Comparison of ENCODE assay signal across 28 cellular contexts in genomic region chr2:175478369-175478768, GRCh38.
A peak's percentile ranks its signal among the peaks of the same experiment; 100 is the strongest.
DNase-seq lines count a peak whose midpoint lies in the region; ATAC-seq, FAIRE-seq and TF ChIP-seq lines count a peak whose summit lies in the region.
"Had no signal": no experiment of that assay in that cellular context is flagged by ENCODE, and none has a peak within 500 bp of the region (broad histone marks: within the 10 kb centered on the region; RNA-seq: fewer than 3 reads in every experiment).

No MANE protein-coding gene starts in this region.

- no peak for ATAC-seq in GM12878
- ATAC-seq: heart left ventricle, right lobe of liver, T-helper 17 cell had no signal

- in situ Hi-C loops in GM12878 (cut with MboI), result no loop called here

- SMC1A ChIA-PET in GM12878 (lab: Charles Lee; ENCODE audit: uncharacterized antibody, unreplicated experiment), result no interaction called here

- H3K9ac ChIP-seq in GM12878 (ENCODE audit: control insufficient read depth, insufficient read depth, low read length), result no peak overlapping the region

- no peak overlapping the region for H2AFZ ChIP-seq in GM12878 (ENCODE audit: control insufficient read depth, low read depth, low read length)

- H3K27me3 ChIP-seq in GM12878 (replicated peaks in 1 of 2; ENCODE audit: control insufficient read depth in 2 of 2, insufficient read depth in 2 of 2, low read length in 1 of 2), result no peaks in the 10 kb centered on the region; a peak in 1 of 4 replicates
- H3K27me3 ChIP-seq in small intestine (ENCODE audit: control insufficient read depth in 2 of 2, insufficient read depth in 2 of 2, low read length in 2 of 2), result no peaks in the 10 kb centered on the region
- no peaks in the 10 kb centered on the region for H3K27me3 ChIP-seq in spleen (replicated peaks in 1 of 7)
- H3K27me3 ChIP-seq: adrenal gland, esophagus muscularis mucosa, right lobe of liver, tibial artery had no signal

- no peaks in the 10 kb centered on the region for H3K79me2 ChIP-seq in GM12878 (ENCODE audit: control insufficient read depth, insufficient read depth, low read length)

- BruUV-seq in GM12878 (replicated peaks; lab: Mats Ljungman, UMichigan), result no TSS peak

- H3K4me3 ChIP-seq in GM12878 (no peak overlapping the region), small intestine (ENCODE audit: low read depth in 1 of 2, low read length in 2 of 2) (no peak overlapping the region), spleen (no peak overlapping the region)
- H3K4me3 ChIP-seq: adrenal gland, esophagus muscularis mucosa, heart left ventricle, right lobe of liver, SK-N-MC, tibial artery had no signal

- no peaks in the 10 kb centered on the region for H4K20me1 ChIP-seq in GM12878 (ENCODE audit: control insufficient read depth, insufficient read depth)

- no peak for TF ChIP-seq RAD21 in GM12878 (IDR thresholded peaks at IDR 0.05; ENCODE audit: insufficient read depth, low read depth, low read length)

- no peaks in the 10 kb centered on the region for H3K4me1 ChIP-seq in GM12878 (ENCODE audit: control insufficient read depth, insufficient read depth, low read length)
- H3K4me1 ChIP-seq in small intestine (ENCODE audit: control insufficient read depth in 2 of 2, insufficient read depth in 1 of 2, low read depth in 1 of 2, low read length in 1 of 2), result no peaks in the 10 kb centered on the region
- no peaks in the 10 kb centered on the region for H3K4me1 ChIP-seq in spleen
- H3K4me1 ChIP-seq: adrenal gland, esophagus muscularis mucosa, right lobe of liver, tibial artery had no signal

- DNase-seq in ELR (ENCODE audit: low read depth), result peak; percentile 30
- peak; percentile 2 for DNase-seq in M059J (ENCODE audit: low read depth)
- DNase-seq in GM12878 (ENCODE audit: low read depth, low spot score), result no peak
- DNase-seq in small intestine, result peak; percentile 71
- DNase-seq in stimulated activated CD4-positive, alpha-beta T cell treated with anti-CD3 and anti-CD28 coated beads, Interleukin-12 subunit alpha, Interleukin-12 subunit beta, amount 100 ng/mL, for 4 hours, result no peak
- no peak for DNase-seq in spleen
- no peak for DNase-seq in GOT3 (lab: John Stamatoyannopoulos, UW)
- DNase-seq: activated CD4-positive, alpha-beta memory T cell treated with anti-CD3 and anti-CD28 coated beads, Interleukin-2, amount 10 ng/mL, durations not matched to agents 7 days and 5 days; activated CD4-positive, alpha-beta T cell treated with anti-CD3 and anti-CD28 coated beads for 1 hour; activated CD8-positive, alpha-beta memory T cell treated with anti-CD3 and anti-CD28 coated beads, Interleukin-2, amount 50 U/mL, for 48 hours; activated naive CD4-positive, alpha-beta T cell treated with anti-CD3 and anti-CD28 coated beads for 36 hours; adrenal gland; foreskin melanocyte; heart left ventricle; KG1; midbrain; naive B cell; NCI-H146; NCI-H774; right lobe of liver; RPMI8226; stimulated activated CD4-positive, alpha-beta T cell treated with anti-CD3 and anti-CD28 coated beads, Interleukin-4, amount 100 ng/mL, for 24 hours; T-helper 17 cell; tibial artery had no signal

- no peaks in the 10 kb centered on the region for H3K9me3 ChIP-seq in GM12878 (replicated peaks; ENCODE audit: control insufficient read depth, insufficient read depth, low read length)
- H3K9me3 ChIP-seq in small intestine (ENCODE audit: control insufficient read depth, low read depth), result no peaks in the 10 kb centered on the region
- no peaks in the 10 kb centered on the region for H3K9me3 ChIP-seq in spleen
- H3K9me3 ChIP-seq: adrenal gland, esophagus muscularis mucosa, heart left ventricle, right lobe of liver, tibial artery had no signal

- POLR2A ChIA-PET in GM12878 (lab: Charles Lee), result no interaction called here

- 34% methylated on average over 6 of the region's 6 CpGs for WGBS in GM12878 (ENCODE audit: insufficient coverage, insufficient replicate concordance, low lambda C conversion rate, missing lambda C conversion rate)
- 16 to 62% (median 35%) methylated on average over 6 of the region's 6 CpGs for WGBS in small intestine, 3 donors
- WGBS in spleen, 5 donors, result 74 to 93% (median 87%) methylated on average over 6 of the region's 6 CpGs

- CTCF ChIA-PET in GM12878 (lab: Yijun Ruan, JAX), result no interaction called here

- no peak for TF ChIP-seq EP300 in GM12878 (IDR thresholded peaks at IDR 0.05; ENCODE audit: borderline replicate concordance in 1 of 2, control insufficient read depth in 1 of 2, low read depth in 2 of 2, low read length in 2 of 2)

- no peak for TF ChIP-seq CTCF in GM12878 (IDR thresholded peaks at IDR 0.05 in 2 of 3, conservative IDR thresholded peaks at IDR 0.05 in 1 of 3; ENCODE audit: control insufficient read depth in 2 of 3, extremely low read depth in 1 of 3, insufficient read depth in 1 of 3, low read depth in 3 of 3, low read length in 3 of 3)
- TF ChIP-seq CTCF in spleen (IDR thresholded peaks at IDR 0.05 in 8 of 11, conservative IDR thresholded peaks at IDR 0.05 in 3 of 11), result no peak

- intact Hi-C loops in GM12878 (cut with micrococcal nuclease; ENCODE audit: unreplicated experiment) (no loop called here), spleen (cut with DNase I; ENCODE audit: low total_unique reads) (no loop called here)

- FAIRE-seq in GM12878 (lab: Jason Lieb, UNC) (no peak), small intestine (lab: Jason Lieb, UNC) (no peak)
- FAIRE-seq: G401.6, keratinocyte had no signal

- H3K36me3 ChIP-seq in GM12878 (ENCODE audit: control insufficient read depth in 2 of 2, insufficient read depth in 2 of 2, low read length in 1 of 2) (no peaks in the 10 kb centered on the region), small intestine (ENCODE audit: control insufficient read depth in 2 of 2, insufficient read depth in 2 of 2, low read length in 2 of 2) (no peaks in the 10 kb centered on the region), spleen (no peaks in the 10 kb centered on the region)
- H3K36me3 ChIP-seq: adrenal gland, esophagus muscularis mucosa, heart left ventricle, right lobe of liver, tibial artery had no signal

- H3K4me2 ChIP-seq in GM12878 (ENCODE audit: control insufficient read depth, insufficient read depth), result no peak overlapping the region

- TF ChIP-seq POLR2A in GM12878 (IDR thresholded peaks at IDR 0.05; ENCODE audit: low read depth, low read length) (no peak), spleen (IDR thresholded peaks at IDR 0.05) (no peak)

- RAD21 ChIA-PET in GM12878 (lab: Charles Lee; ENCODE audit: unreplicated experiment), result no interaction called here

- no peak overlapping the region for H3K27ac ChIP-seq in GM12878 (ENCODE audit: control insufficient read depth, insufficient read depth)
- H3K27ac ChIP-seq in small intestine (ENCODE audit: low read depth in 1 of 2, low read length in 1 of 2), result no peak overlapping the region
- H3K27ac ChIP-seq in spleen, result no peak overlapping the region
- H3K27ac ChIP-seq: adrenal gland, esophagus muscularis mucosa, heart left ventricle, right lobe of liver, SK-N-MC, tibial artery had no signal

TF ChIP-seq in GM12878, 131 proteins besides CTCF, POLR2A, EP300 and RAD21:
- TF ChIP-seq FOS (IDR thresholded peaks at IDR 0.05; ENCODE audit: borderline replicate concordance, extremely low read depth, insufficient read length) (no peak), RFX5 (IDR thresholded peaks at IDR 0.05; ENCODE audit: low read depth, low read length) (no peak), ZBED1 (IDR thresholded peaks at IDR 0.05; ENCODE audit: borderline replicate concordance) (no peak), BCL3 (IDR thresholded peaks at IDR 0.05; ENCODE audit: borderline replicate concordance, insufficient read depth, low read depth, low read length, poor library complexity, severe bottlenecking) (peak; percentile 51), CREB1 (IDR thresholded peaks at IDR 0.05; ENCODE audit: low read depth) (no peak), SIX5 (IDR thresholded peaks at IDR 0.05; ENCODE audit: low read depth, low read length, severe bottlenecking) (no peak), SRF (IDR thresholded peaks at IDR 0.05; ENCODE audit: low read depth in 2 of 2, low read length in 2 of 2) (no peak), IKZF1 (conservative IDR thresholded peaks at IDR 0.05) (no peak)

Comparison
In these comparisons a context has a peak if more than half of its experiments do, and no peak if none do; other contexts are left out.
1. DNase-seq: peak in ELR (single experiment), M059J (single experiment) and small intestine (single experiment); none in GM12878 (single experiment), stimulated activated CD4-positive, alpha-beta T cell treated with anti-CD3 and anti-CD28 coated beads, Interleukin-12 subunit alpha, Interleukin-12 subunit beta, amount 100 ng/mL, for 4 hours (single experiment), spleen (single experiment) and GOT3 (single experiment).